32 cellular contexts compared by ENCODE assay signal in the genomic region with DNA sequence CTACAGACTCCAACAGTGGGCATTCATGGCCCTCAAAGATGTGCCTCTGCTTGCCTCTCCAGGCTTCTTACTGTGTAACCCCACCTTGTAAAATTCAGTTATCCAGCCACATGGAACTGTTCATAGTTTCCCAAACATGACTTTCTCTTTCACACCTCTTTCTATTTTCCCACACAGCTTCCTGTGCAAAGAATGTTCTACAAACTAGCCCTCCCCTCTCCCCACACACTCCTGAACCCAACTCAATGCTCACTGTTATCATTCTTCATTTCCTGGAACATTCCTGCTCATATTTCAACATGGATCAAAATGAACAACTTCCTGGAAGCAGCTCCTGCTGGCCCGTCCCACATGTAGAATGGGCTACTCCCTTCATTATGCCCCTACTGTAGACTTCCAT. TPM values are rescaled to one million over a fixed set of nuclear protein-coding genes. Genes with fewer than 3 reads are reported as not detected.
DNase-seq lines count a peak whose midpoint lies in the region; ATAC-seq and FAIRE-seq lines count a peak whose summit lies in the region.
"Had no signal": no experiment of that assay in that cellular context is flagged by ENCODE, and none has a peak within 500 bp of the region (broad histone marks: within the 10 kb centered on the region; RNA-seq: fewer than 3 reads in every experiment).

No MANE protein-coding gene starts in this region.

- peaks cover 31% of the 10 kb centered on the region for H3K36me3 Mint-ChIP-seq in activated T-helper 2 cell treated with anti-CD3 and anti-CD28 coated beads, Interferon-gamma antibody, Interleukin-2, Interleukin-4, amounts not matched to agents 10 μg/mL and 5 μg/mL and 100 μg/mL, durations not matched to agents 14 hours and 24 hours and 36 hours (ENCODE audit: low read depth)
- H3K36me3 Mint-ChIP-seq: activated CD8-positive, alpha-beta memory T cell treated with anti-CD3 and anti-CD28 coated beads, Interleukin-2, amount 10 ng/mL, durations not matched to agents 7 days and 5 days; natural killer cell treated with Interleukin-12 subunit alpha and Interleukin-12 subunit beta and Interleukin-15 and Interleukin-18, amount 100 ng/mL, for 72 hours; stimulated activated effector memory CD8-positive, alpha-beta T cell treated with anti-CD3 and anti-CD28 coated beads, Interleukin-12 subunit alpha, Interleukin-12 subunit beta, amount 100 ng/mL, for 72 hours had no signal

- H3K36me3 ChIP-seq in small intestine (ENCODE audit: control insufficient read depth in 2 of 2, insufficient read depth in 2 of 2, low read length in 2 of 2): no peaks in the 10 kb centered on the region
- H3K36me3 ChIP-seq: ascending aorta, upper lobe of left lung had no signal

- H3K27ac ChIP-seq in small intestine (ENCODE audit: low read depth in 1 of 2, low read length in 1 of 2): no peak overlapping the region
- H3K27ac ChIP-seq: ascending aorta, PC-9, upper lobe of left lung had no signal

- peak overlapping the region; percentile 65 for H3K27ac Mint-ChIP-seq in activated T-helper 2 cell treated with anti-CD3 and anti-CD28 coated beads, Interferon-gamma antibody, Interleukin-2, Interleukin-4, amounts not matched to agents 10 μg/mL and 5 μg/mL and 100 μg/mL, durations not matched to agents 14 hours and 24 hours and 36 hours
- H3K27ac Mint-ChIP-seq: activated CD8-positive, alpha-beta memory T cell treated with anti-CD3 and anti-CD28 coated beads, Interleukin-2, amount 10 ng/mL, durations not matched to agents 7 days and 5 days; natural killer cell treated with Interleukin-12 subunit alpha and Interleukin-12 subunit beta and Interleukin-15 and Interleukin-18, amount 100 ng/mL, for 72 hours; stimulated activated effector memory CD8-positive, alpha-beta T cell treated with anti-CD3 and anti-CD28 coated beads, Interleukin-12 subunit alpha, Interleukin-12 subunit beta, amount 100 ng/mL, for 72 hours had no signal

- intact Hi-C loops in Right ventricle myocardium inferior (cut with DNase I): no loop called here
- intact Hi-C loops in cardiac septum (cut with DNase I): no loop called here
- intact Hi-C loops in activated T-helper 2 cell treated with anti-CD3 and anti-CD28 coated beads, Interferon-gamma antibody, Interleukin-2, Interleukin-4, amounts not matched to agents 10 μg/mL and 5 μg/mL and 100 μg/mL, durations not matched to agents 14 hours and 24 hours and 36 hours (cut with micrococcal nuclease): no loop called here

- H3K4me1 ChIP-seq in small intestine (ENCODE audit: control insufficient read depth in 2 of 2, insufficient read depth in 1 of 2, low read depth in 1 of 2, low read length in 1 of 2): no peaks in the 10 kb centered on the region
- H3K4me1 ChIP-seq: ascending aorta had no signal

- DNase-seq in Right ventricle myocardium inferior (ENCODE audit: missing footprints) (no peak), cardiac septum (ENCODE audit: low spot score) (no peak), iris pigment epithelial cell (ENCODE audit: low read depth) (peak; percentile 43), small intestine (peak; percentile 12), SKM-1 treated with dmso at 0.1 percent for 144 hours (lab: John Stamatoyannopoulos, UW; ENCODE audit: unreplicated experiment) (no peak), NCI-H1092 treated with DMSO at 0.1 percent for 48 hours (lab: John Stamatoyannopoulos, UW) (no peak)
- DNase-seq in activated T-helper 2 cell treated with anti-CD3 and anti-CD28 coated beads, Interferon-gamma antibody, Interleukin-2, Interleukin-4, amounts not matched to agents 10 μg/mL and 5 μg/mL and 100 μg/mL, durations not matched to agents 14 hours and 24 hours and 36 hours (ENCODE audit: low spot score): no peak
- DNase-seq in stimulated activated CD4-positive, alpha-beta T cell treated with anti-CD3 and anti-CD28 coated beads, Interleukin-4, amount 100 ng/mL, for 1 hour: no peak
- DNase-seq: activated CD8-positive, alpha-beta memory T cell treated with anti-CD3 and anti-CD28 coated beads, Interleukin-2, amount 10 ng/mL, durations not matched to agents 7 days and 5 days; activated T-cell treated with anti-CD3 and anti-CD28 coated beads, Interleukin-2, amount 50 U/mL, for 72 hours; CD8-positive, alpha-beta memory T cell; central memory CD4-positive, alpha-beta T cell; EL; erythroblast; foreskin fibroblast; mammary epithelial cell; NCI-H2081 treated with DMSO at 0.1 percent for 48 hours; NCI-H226; NCI-H526 treated with DMSO at 0.1 percent for 48 hours; NK-92 treated with Interleukin-12 subunit alpha and Interleukin-12 subunit beta, amount 100 ng/mL, for 24 hours; occipital lobe; PC-9; stimulated activated CD4-positive, alpha-beta T cell treated with anti-CD3 and anti-CD28 coated beads, Interleukin-15, amount 100 ng/mL, for 24 hours; upper lobe of left lung had no signal

- 61 to 81% (median 61%) methylated on average over 1 of the region's 1 CpG for WGBS in small intestine, 3 donors

- H3K27me3 Mint-ChIP-seq in activated T-helper 2 cell treated with anti-CD3 and anti-CD28 coated beads, Interferon-gamma antibody, Interleukin-2, Interleukin-4, amounts not matched to agents 10 μg/mL and 5 μg/mL and 100 μg/mL, durations not matched to agents 14 hours and 24 hours and 36 hours (ENCODE audit: low read depth): no peaks in the 10 kb centered on the region

- H3K9me3 Mint-ChIP-seq in activated T-helper 2 cell treated with anti-CD3 and anti-CD28 coated beads, Interferon-gamma antibody, Interleukin-2, Interleukin-4, amounts not matched to agents 10 μg/mL and 5 μg/mL and 100 μg/mL, durations not matched to agents 14 hours and 24 hours and 36 hours: no peaks in the 10 kb centered on the region
- H3K9me3 Mint-ChIP-seq: activated T-cell treated with anti-CD3 and anti-CD28 coated beads, Interleukin-2, amount 50 U/mL, for 72 hours; CD8-positive, alpha-beta memory T cell; natural killer cell treated with Interleukin-12 subunit alpha and Interleukin-12 subunit beta and Interleukin-15 and Interleukin-18, amount 100 ng/mL, for 72 hours; stimulated activated effector memory CD8-positive, alpha-beta T cell treated with anti-CD3 and anti-CD28 coated beads, Interleukin-12 subunit alpha, Interleukin-12 subunit beta, amount 100 ng/mL, for 72 hours had no signal

- peak; percentile 29 for ATAC-seq in Right ventricle myocardium inferior
- ATAC-seq: activated CD8-positive, alpha-beta memory T cell treated with anti-CD3 and anti-CD28 coated beads, Interleukin-2, amount 10 ng/mL, durations not matched to agents 7 days and 5 days; activated T-cell treated with anti-CD3 and anti-CD28 coated beads, Interleukin-2, amount 50 U/mL, for 72 hours; stimulated activated effector memory CD8-positive, alpha-beta T cell treated with anti-CD3 and anti-CD28 coated beads, Interleukin-12 subunit alpha, Interleukin-12 subunit beta, amount 100 ng/mL, for 72 hours had no signal

- H3K4me3 Mint-ChIP-seq in activated T-helper 2 cell treated with anti-CD3 and anti-CD28 coated beads, Interferon-gamma antibody, Interleukin-2, Interleukin-4, amounts not matched to agents 10 μg/mL and 5 μg/mL and 100 μg/mL, durations not matched to agents 14 hours and 24 hours and 36 hours (ENCODE audit: low read depth): no peak overlapping the region
- H3K4me3 Mint-ChIP-seq: activated CD8-positive, alpha-beta memory T cell treated with anti-CD3 and anti-CD28 coated beads, Interleukin-2, amount 10 ng/mL, durations not matched to agents 7 days and 5 days; activated T-cell treated with anti-CD3 and anti-CD28 coated beads, Interleukin-2, amount 50 U/mL, for 72 hours; CD8-positive, alpha-beta memory T cell; natural killer cell treated with Interleukin-12 subunit alpha and Interleukin-12 subunit beta and Interleukin-15 and Interleukin-18, amount 100 ng/mL, for 72 hours; stimulated activated effector memory CD8-positive, alpha-beta T cell treated with anti-CD3 and anti-CD28 coated beads, Interleukin-12 subunit alpha, Interleukin-12 subunit beta, amount 100 ng/mL, for 72 hours had no signal

- H3K27me3 ChIP-seq in small intestine (ENCODE audit: control insufficient read depth in 2 of 2, insufficient read depth in 2 of 2, low read length in 2 of 2): no peaks in the 10 kb centered on the region
- H3K27me3 ChIP-seq: ascending aorta, upper lobe of left lung had no signal

- no peak overlapping the region for H3K4me3 ChIP-seq in small intestine (ENCODE audit: low read depth in 1 of 2, low read length in 2 of 2)
- H3K4me3 ChIP-seq: ascending aorta, PC-9, upper lobe of left lung had no signal

- FAIRE-seq in small intestine (lab: Jason Lieb, UNC): no peak
- FAIRE-seq: GM19239, H1 had no signal

- peaks cover 71% of the 10 kb centered on the region for H3K4me1 Mint-ChIP-seq in activated T-helper 2 cell treated with anti-CD3 and anti-CD28 coated beads, Interferon-gamma antibody, Interleukin-2, Interleukin-4, amounts not matched to agents 10 μg/mL and 5 μg/mL and 100 μg/mL, durations not matched to agents 14 hours and 24 hours and 36 hours (ENCODE audit: low read depth)

- no peaks in the 10 kb centered on the region for H3K9me3 ChIP-seq in small intestine (ENCODE audit: control insufficient read depth, low read depth)
- H3K9me3 ChIP-seq: ascending aorta, upper lobe of left lung had no signal

RNA-seq across cellular contexts. Expression of a gene that starts 7.6 kb away (rescaled TPM):
- total RNA-seq in Right ventricle myocardium inferior (4.3 TPM), cardiac septum (15.0 TPM)
- 8.2 and 8.6 TPM in 2 replicates for total RNA-seq in activated T-helper 2 cell treated with anti-CD3 and anti-CD28 coated beads, Interferon-gamma antibody, Interleukin-2, Interleukin-4, amounts not matched to agents 10 μg/mL and 5 μg/mL and 100 μg/mL, durations not matched to agents 14 hours and 24 hours and 36 hours
- 1 to 10 TPM in 2 of 3 donors, not detected in 1; 1.6 to 3.8 TPM for polyA plus RNA-seq in small intestine
- total RNA-seq: H1, mammary epithelial cell, occipital lobe, PC-9 had no signal
- polyA plus RNA-seq: H1 had no signal

RNA-seq across cellular contexts. Expression of a gene that starts 21.9 kb away (rescaled TPM):
- 460 TPM for total RNA-seq in Right ventricle myocardium inferior
- total RNA-seq in cardiac septum: 246 TPM
- 49.3 and 49.4 TPM in 2 replicates for total RNA-seq in activated T-helper 2 cell treated with anti-CD3 and anti-CD28 coated beads, Interferon-gamma antibody, Interleukin-2, Interleukin-4, amounts not matched to agents 10 μg/mL and 5 μg/mL and 100 μg/mL, durations not matched to agents 14 hours and 24 hours and 36 hours
- 100 to 1,000 TPM in 1 of 3 donors, 10 to 100 TPM in 1, 1 to 10 TPM in 1; 6.9 to 141 (median 11.1) TPM for polyA plus RNA-seq in small intestine
- polyA plus RNA-seq: CD8-positive, alpha-beta memory T cell had no signal

RNA-seq across cellular contexts. Expression of a gene that starts 44.9 kb away (rescaled TPM):
- total RNA-seq in Right ventricle myocardium inferior: 5.9 TPM
- 3.6 TPM for total RNA-seq in cardiac septum
- 11.3 and 11.5 TPM in 2 replicates for total RNA-seq in activated T-helper 2 cell treated with anti-CD3 and anti-CD28 coated beads, Interferon-gamma antibody, Interleukin-2, Interleukin-4, amounts not matched to agents 10 μg/mL and 5 μg/mL and 100 μg/mL, durations not matched to agents 14 hours and 24 hours and 36 hours
- polyA plus RNA-seq in small intestine: 10 to 100 TPM; 33.8 to 62.7 (median 36.5) TPM

RNA-seq across cellular contexts. Expression of a gene that starts 58.8 kb away (rescaled TPM):
- 1.7 TPM for total RNA-seq in Right ventricle myocardium inferior
- total RNA-seq in cardiac septum: 1.00 TPM
- 386 and 390 TPM in 2 replicates for total RNA-seq in activated T-helper 2 cell treated with anti-CD3 and anti-CD28 coated beads, Interferon-gamma antibody, Interleukin-2, Interleukin-4, amounts not matched to agents 10 μg/mL and 5 μg/mL and 100 μg/mL, durations not matched to agents 14 hours and 24 hours and 36 hours
- 1 to 10 TPM; 1.1 to 8.4 (median 3.3) TPM for polyA plus RNA-seq in small intestine
- total RNA-seq: ascending aorta, H1, kidney epithelial cell, PC-9, pulmonary artery endothelial cell had no signal
- polyA plus RNA-seq: BJ, H1, mammary epithelial cell had no signal

Comparison
In these comparisons a context has a peak if more than half of its experiments do, and no peak if none do; other contexts are left out.
1. DNase-seq: peak in iris pigment epithelial cell (single experiment) and small intestine (single experiment); none in Right ventricle myocardium inferior (single experiment), cardiac septum (single experiment), activated T-helper 2 cell treated with anti-CD3 and anti-CD28 coated beads, Interferon-gamma antibody, Interleukin-2, Interleukin-4, amounts not matched to agents 10 μg/mL and 5 μg/mL and 100 μg/mL, durations not matched to agents 14 hours and 24 hours and 36 hours (single experiment), stimulated activated CD4-positive, alpha-beta T cell treated with anti-CD3 and anti-CD28 coated beads, Interleukin-4, amount 100 ng/mL, for 1 hour (single experiment), SKM-1 treated with dmso at 0.1 percent for 144 hours (single experiment) and NCI-H1092 treated with DMSO at 0.1 percent for 48 hours (single experiment).